1 cellular context compared by ENCODE assay signal in genomic region chr11:693415-693831, GRCh38.
TF ChIP-seq lines count a peak whose summit lies in the region.

No MANE protein-coding gene starts in this region.

TF ChIP-seq in A549, 52 proteins besides CTCF, POLR2A, EP300 and RAD21 (continued from another document):
- TF ChIP-seq, protein P1, sequence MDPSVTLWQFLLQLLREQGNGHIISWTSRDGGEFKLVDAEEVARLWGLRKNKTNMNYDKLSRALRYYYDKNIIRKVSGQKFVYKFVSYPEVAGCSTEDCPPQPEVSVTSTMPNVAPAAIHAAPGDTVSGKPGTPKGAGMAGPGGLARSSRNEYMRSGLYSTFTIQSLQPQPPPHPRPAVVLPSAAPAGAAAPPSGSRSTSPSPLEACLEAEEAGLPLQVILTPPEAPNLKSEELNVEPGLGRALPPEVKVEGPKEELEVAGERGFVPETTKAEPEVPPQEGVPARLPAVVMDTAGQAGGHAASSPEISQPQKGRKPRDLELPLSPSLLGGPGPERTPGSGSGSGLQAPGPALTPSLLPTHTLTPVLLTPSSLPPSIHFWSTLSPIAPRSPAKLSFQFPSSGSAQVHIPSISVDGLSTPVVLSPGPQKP (IDR thresholded peaks at IDR 0.05; ENCODE audit: low read depth, low read length) = no peak
- no peak for TF ChIP-seq FOSL2 (IDR thresholded peaks at IDR 0.05)
- no peak for TF ChIP-seq FOSL2 (CRISPR knock-in tag; IDR thresholded peaks at IDR 0.05)
- TF ChIP-seq BHLHE40 (IDR thresholded peaks at IDR 0.05; ENCODE audit: low read depth, low read length) = no peak
- no peak for TF ChIP-seq ZSCAN20 (CRISPR knock-in tag; IDR thresholded peaks at IDR 0.05)
- no peak for TF ChIP-seq HOXB13 (CRISPR knock-in tag; IDR thresholded peaks at IDR 0.05; ENCODE audit: low read depth)
